Comparison of ENCODE assay signal across 9 cellular contexts in the genomic region with DNA sequence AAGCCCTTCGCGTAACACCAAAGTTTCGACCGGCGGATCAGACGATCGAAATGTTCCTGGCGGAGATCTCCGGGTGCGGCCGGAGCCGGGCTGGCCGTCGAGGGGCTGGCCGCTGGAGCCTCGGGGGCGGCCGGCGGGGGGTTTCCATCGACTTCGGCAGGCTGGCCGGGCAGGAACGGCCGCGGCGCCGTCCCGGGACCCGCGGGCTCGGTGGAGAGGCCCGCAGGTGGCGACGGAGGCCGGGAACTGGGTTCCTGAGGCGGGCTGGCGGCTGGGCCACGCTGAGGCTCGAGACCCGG. TPM values are rescaled to one million over a fixed set of nuclear protein-coding genes. Genes with fewer than 3 reads are reported as not detected.
DNase-seq lines count a peak whose midpoint lies in the region; ATAC-seq, FAIRE-seq and TF ChIP-seq lines count a peak whose summit lies in the region.
"Had no signal": no experiment of that assay in that cellular context is flagged by ENCODE, and none has a peak within 500 bp of the region (broad histone marks: within the 10 kb centered on the region; RNA-seq: fewer than 3 reads in every experiment).

No MANE protein-coding gene starts in this region.

- H3K9me3 ChIP-seq in keratinocyte (ENCODE audit: control insufficient read depth, low read depth, low read length) (no peaks in the 10 kb centered on the region), thoracic aorta (no peaks in the 10 kb centered on the region)

- TF ChIP-seq CTCF in WTC11 (IDR thresholded peaks at IDR 0.05) (no peak), keratinocyte (optimal IDR thresholded peaks at IDR 0.05 in 1 of 3, IDR thresholded peaks at IDR 0.05 in 1 of 3, conservative IDR thresholded peaks at IDR 0.05 in 1 of 3; ENCODE audit: extremely low read depth in 1 of 3, insufficient read depth in 2 of 3, low read length in 3 of 3) (peak in 2 of 3 experiments; percentile 9 to 14), thoracic aorta (IDR thresholded peaks at IDR 0.05) (no peak)

- peak overlapping the region; percentile 82 for H3K4me3 Mint-ChIP-seq in activated T-cell treated with anti-CD3 and anti-CD28 coated beads, Interleukin-2, amount 50 U/mL, for 24 hours
- no peak overlapping the region; the same call in 1 of the 2 replicates for H3K4me3 Mint-ChIP-seq in WTC11

- no peaks in the 10 kb centered on the region for H3K79me2 ChIP-seq in keratinocyte (ENCODE audit: control insufficient read depth, insufficient read depth, low read length)

- peak overlapping the region; percentile 64 to 72 (median 69) for H3K4me3 ChIP-seq in keratinocyte (ENCODE audit: control insufficient read depth in 2 of 3, extremely low read depth in 1 of 3, insufficient read depth in 2 of 3, low read depth in 1 of 3, low read length in 3 of 3)
- peak overlapping the region; percentile 82 for H3K4me3 ChIP-seq in thoracic aorta

- peaks cover 25% of the 10 kb centered on the region for H3K27me3 Mint-ChIP-seq in activated T-cell treated with anti-CD3 and anti-CD28 coated beads, Interleukin-2, amount 50 U/mL, for 24 hours
- H3K27me3 Mint-ChIP-seq in WTC11 (ENCODE audit: low read depth) = peaks cover 90% of the 10 kb centered on the region

- H4K20me1 ChIP-seq in keratinocyte (ENCODE audit: control insufficient read depth, extremely low read depth, insufficient read depth, low read length) = no peaks in the 10 kb centered on the region

- H3K4me1 Mint-ChIP-seq in activated T-cell treated with anti-CD3 and anti-CD28 coated beads, Interleukin-2, amount 50 U/mL, for 24 hours (ENCODE audit: low read depth) = peaks cover 55% of the 10 kb centered on the region
- peaks cover 47% of the 10 kb centered on the region for H3K4me1 Mint-ChIP-seq in WTC11

- dilution Hi-C loops in keratinocyte (cut with MboI; ENCODE audit: extremely low pct_ligation_motif_present, low sequenced_read_pairs) = no loop called here

- peaks cover 17% of the 10 kb centered on the region for H3K36me3 Mint-ChIP-seq in activated T-cell treated with anti-CD3 and anti-CD28 coated beads, Interleukin-2, amount 50 U/mL, for 24 hours (ENCODE audit: low read depth)
- H3K36me3 Mint-ChIP-seq in WTC11 = no peaks in the 10 kb centered on the region

- H3K9me3 Mint-ChIP-seq in activated T-cell treated with anti-CD3 and anti-CD28 coated beads, Interleukin-2, amount 50 U/mL, for 24 hours = no peaks in the 10 kb centered on the region
- H3K9me3 Mint-ChIP-seq in WTC11 = no peaks in the 10 kb centered on the region
- H3K9me3 Mint-ChIP-seq: CD4-positive, alpha-beta T cell had no signal

- H3K4me2 ChIP-seq in keratinocyte (ENCODE audit: control insufficient read depth, extremely low read depth, insufficient read depth, low read depth, low read length) = peak overlapping the region; percentile 88

- H3K27ac Mint-ChIP-seq in activated T-cell treated with anti-CD3 and anti-CD28 coated beads, Interleukin-2, amount 50 U/mL, for 24 hours = peak overlapping the region; percentile 47
- no peak overlapping the region for H3K27ac Mint-ChIP-seq in WTC11
- H3K27ac Mint-ChIP-seq: CD4-positive, alpha-beta T cell had no signal

- FAIRE-seq in keratinocyte (lab: Jason Lieb, UNC) = no peak

- H3K27me3 ChIP-seq in keratinocyte (ENCODE audit: control insufficient read depth, extremely low read depth, insufficient read depth, low read length) (peaks cover 18% of the 10 kb centered on the region), thoracic aorta (replicated peaks; ENCODE audit: insufficient read depth) (peaks cover 8% of the 10 kb centered on the region)

- no peaks in the 10 kb centered on the region for H3K36me3 ChIP-seq in keratinocyte (ENCODE audit: control insufficient read depth in 2 of 2, extremely low read depth in 1 of 2, insufficient read depth in 2 of 2, low read length in 2 of 2)
- H3K36me3 ChIP-seq in thoracic aorta = no peaks in the 10 kb centered on the region

- peak overlapping the region; percentile 49 for H2AFZ ChIP-seq in keratinocyte (ENCODE audit: control insufficient read depth, low read length)

- H3K4me1 ChIP-seq in keratinocyte (ENCODE audit: control insufficient read depth, extremely low read depth, insufficient read depth, low read length) (peaks cover 15% of the 10 kb centered on the region), thoracic aorta (ENCODE audit: control insufficient read depth in 1 of 2, low read depth in 2 of 2) (peaks cover 10 to 19% of the 10 kb centered on the region in 2 donors)

- no peak overlapping the region for H3K27ac ChIP-seq in keratinocyte (ENCODE audit: control insufficient read depth, insufficient read depth, low read length)
- H3K27ac ChIP-seq in thoracic aorta = no peak overlapping the region

- no peak for DNase-seq in activated T-cell treated with anti-CD3 and anti-CD28 coated beads, Interleukin-2, amount 50 U/mL, for 24 hours
- no peak for DNase-seq in activated T-cell treated with anti-CD3 and anti-CD28 coated beads, Interleukin-2, amount 50 U/mL, for 48 hours
- peak; percentile 36 for DNase-seq in WTC11 (ENCODE audit: low spot score)
- no peak for DNase-seq in keratinocyte (ENCODE audit: low read depth, low spot score)
- DNase-seq in thoracic aorta (ENCODE audit: low spot score) = no peak
- DNase-seq in inferior parietal cortex (ENCODE audit: extremely low spot score) = no peak
- no peak for DNase-seq in iPS-NIHi11 (ENCODE audit: low spot score)
- no peak for DNase-seq in nucleus accumbens (lab: John Stamatoyannopoulos, UW)

- POLR2A ChIA-PET in WTC11 (lab: Charles Lee) = no interaction called here

- H3K9ac ChIP-seq in keratinocyte (ENCODE audit: control insufficient read depth, extremely low read depth, insufficient read depth, low read length) = peak overlapping the region; percentile 65

- ATAC-seq in WTC11 (no peak), thoracic aorta (ENCODE audit: insufficient number of reproducible peaks, low FRiP score, low read depth) (no peak)

- no peaks in the 10 kb centered on the region for H3K9me1 ChIP-seq in keratinocyte (ENCODE audit: control insufficient read depth, extremely low read depth, insufficient read depth, low read length)

- CTCF ChIA-PET in WTC11 (lab: Charles Lee) = interaction anchor here (0.5 to 28.2 kb wide), 8 partner anchors 10 to 116 kb away, joined by 3 to 727 read pairs (median 4); partner anchors contain the start of gene SRCIN1

TF ChIP-seq in WTC11, 78 proteins besides CTCF, POLR2A, EP300 and RAD21 (continues in another document):
- no peak for TF ChIP-seq ZSCAN18 (CRISPR knock-in tag; IDR thresholded peaks at IDR 0.05)
- TF ChIP-seq NR2C2 (CRISPR knock-in tag; IDR thresholded peaks at IDR 0.05) = no peak

RNA-seq across cellular contexts. Expression of gene EPOP, which starts 1.1 kb away (rescaled TPM):
- total RNA-seq in WTC11 (2021) (8.7 to 12.3 TPM (median 9.0 TPM) in 3 replicates), thoracic aorta (1 to 10 TPM in 1 of 2 donors, under 1 TPM in 1; 0.54 to 3.3 TPM)
- 2.1 to 4.4 TPM (median 3.2 TPM) in 3 replicates for polyA plus RNA-seq in keratinocyte
- 2.2 TPM for polyA plus RNA-seq in keratinocyte (2011; ENCODE audit: low read depth)
- polyA plus RNA-seq in keratinocyte (2011; cell fraction: cytosol; rRNA removed) = 3.9 and 6.1 TPM in 2 replicates
- 3.5 and 4.5 TPM in 2 replicates for polyA plus RNA-seq in keratinocyte (2011; cell fraction: nucleus; rRNA removed)
- polyA plus RNA-seq in keratinocyte (2012; ENCODE audit: low replicate concordance) = 6.7 and 8.6 TPM in 2 replicates
- 1.4 to 3.8 TPM (median 2.2 TPM) in 3 replicates for polyA minus RNA-seq in keratinocyte
- polyA minus RNA-seq in keratinocyte (2011; cell fraction: cytosol; rRNA and poly(A)+ RNA removed) = 5.9 TPM
- polyA minus RNA-seq in keratinocyte (2011; cell fraction: nucleus; rRNA and poly(A)+ RNA removed) = 1.9 and 2.6 TPM in 2 replicates

RNA-seq across cellular contexts. Expression of gene MLLT6, which starts 31.4 kb away (rescaled TPM):
- total RNA-seq in WTC11 (2021) (34.4 to 48.0 TPM (median 36.6 TPM) in 3 replicates), thoracic aorta (100 to 1,000 TPM; 113 to 201 TPM)
- 17.4 to 18.1 TPM (median 17.7 TPM) in 3 replicates for polyA plus RNA-seq in keratinocyte
- polyA plus RNA-seq in keratinocyte (2011; ENCODE audit: low read depth) = 20.2 TPM
- 7.7 and 11.0 TPM in 2 replicates for polyA plus RNA-seq in keratinocyte (2011; cell fraction: cytosol; rRNA removed)
- 46.1 and 53.2 TPM in 2 replicates for polyA plus RNA-seq in keratinocyte (2011; cell fraction: nucleus; rRNA removed)
- 14.3 and 16.5 TPM in 2 replicates for polyA plus RNA-seq in keratinocyte (2012; ENCODE audit: low replicate concordance)
- 23.1 to 34.2 TPM (median 24.0 TPM) in 3 replicates for polyA minus RNA-seq in keratinocyte
- polyA minus RNA-seq in keratinocyte (2011; cell fraction: cytosol; rRNA and poly(A)+ RNA removed) = 28.6 TPM
- 25.5 and 29.3 TPM in 2 replicates for polyA minus RNA-seq in keratinocyte (2011; cell fraction: nucleus; rRNA and poly(A)+ RNA removed)

RNA-seq across cellular contexts. Expression of gene CISD3, which starts 56.5 kb away (rescaled TPM):
- 12.1 to 15.7 TPM (median 15.6 TPM) in 3 replicates for total RNA-seq in WTC11 (2021)
- 10.4 to 25.6 TPM (median 17.1 TPM) in 3 replicates for polyA plus RNA-seq in keratinocyte
- polyA plus RNA-seq in keratinocyte (2011; ENCODE audit: low read depth) = 2.1 TPM
- 11.2 and 20.0 TPM in 2 replicates for polyA plus RNA-seq in keratinocyte (2011; cell fraction: cytosol; rRNA removed)
- 4.3 and 4.5 TPM in 2 replicates for polyA plus RNA-seq in keratinocyte (2011; cell fraction: nucleus; rRNA removed)
- 15.6 and 35.2 TPM in 2 replicates for polyA plus RNA-seq in keratinocyte (2012; ENCODE audit: low replicate concordance)
- 4.9 to 16.3 TPM (median 5.5 TPM) in 3 replicates for polyA minus RNA-seq in keratinocyte
- polyA minus RNA-seq in keratinocyte (2011; cell fraction: cytosol; rRNA and poly(A)+ RNA removed) = 12.9 TPM
- polyA minus RNA-seq in keratinocyte (2011; cell fraction: nucleus; rRNA and poly(A)+ RNA removed) = 1.7 and 2.9 TPM in 2 replicates
- 1 to 10 TPM; 9.3 to 9.6 TPM for total RNA-seq in thoracic aorta

Comparison
In these comparisons a context has a peak if more than half of its experiments do, and no peak if none do; other contexts are left out.
1. CTCF ChIP-seq: peak in keratinocyte (2 of 3); none in WTC11 (single experiment) and thoracic aorta (single experiment).